In the genomic region with DNA sequence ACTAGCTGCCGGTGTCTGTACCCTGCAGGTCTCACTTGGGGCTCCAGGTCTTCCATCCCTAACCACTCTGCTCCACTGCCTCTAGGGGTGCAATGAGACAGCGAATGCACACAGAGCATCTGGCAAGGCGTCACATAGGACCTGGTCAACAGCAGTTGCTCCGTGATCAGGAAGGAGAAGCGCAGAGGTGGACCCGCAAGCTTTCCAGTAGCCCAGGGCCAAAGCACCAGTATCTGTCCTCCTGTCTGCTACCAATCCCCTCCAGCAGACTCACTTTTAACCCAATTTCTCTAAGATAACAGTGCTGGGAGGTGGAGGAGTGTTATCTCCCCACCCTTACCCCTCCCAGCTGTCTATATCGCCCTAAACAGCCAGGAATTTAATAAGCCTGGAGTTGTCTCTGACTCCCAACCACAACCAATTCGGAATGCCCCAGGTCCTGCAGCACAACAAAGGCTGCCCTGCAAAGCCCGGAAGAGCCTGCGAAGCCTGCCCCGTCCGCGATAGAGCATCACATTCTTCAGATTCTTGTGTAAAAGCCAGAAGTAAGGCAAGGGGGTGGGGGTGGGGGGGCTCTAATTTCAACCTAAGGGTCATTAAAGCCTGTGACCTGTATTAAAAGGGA, we compare ENCODE assay signal across 8 cellular contexts. TPM values are rescaled to one million over a fixed set of nuclear protein-coding genes. Genes with fewer than 3 reads are reported as not detected.
DNase-seq lines count a peak whose midpoint lies in the region; ATAC-seq and TF ChIP-seq lines count a peak whose summit lies in the region.

No MANE protein-coding gene starts in this region.

- H4K20me1 ChIP-seq in DND-41 (ENCODE audit: insufficient read depth, low read length), result peaks cover 91% of the 10 kb centered on the region
- peaks cover 85% of the 10 kb centered on the region for H4K20me1 ChIP-seq in PC-3 (ENCODE audit: low read length)
- peaks cover 98% of the 10 kb centered on the region for H4K20me1 ChIP-seq in MM.1S (ENCODE audit: insufficient read depth, low read length)

- H3K4me3 ChIP-seq in DND-41 (ENCODE audit: low read depth in 1 of 2, low read length in 2 of 2), result no peak overlapping the region
- no peak overlapping the region for H3K4me3 ChIP-seq in PC-3 (ENCODE audit: low read length)
- H3K4me3 ChIP-seq in right lobe of liver, result no peak overlapping the region
- peak overlapping the region in 1 of 2 donors; percentile 4 for H3K4me3 ChIP-seq in uterus
- no peak overlapping the region for H3K4me3 ChIP-seq in MM.1S (ENCODE audit: low read length)

- CTCF ChIA-PET in PC-3 (lab: Charles Lee), result no interaction called here

- BruUV-seq in PC-3 (replicated peaks; lab: Mats Ljungman, UMichigan), result no TSS peak

- TF ChIP-seq CTCF in DND-41 (IDR thresholded peaks at IDR 0.05; ENCODE audit: borderline replicate concordance, extremely low read depth, low read length, poor library complexity, severe bottlenecking), result peak; percentile 9
- TF ChIP-seq CTCF in PC-3 (conservative IDR thresholded peaks at IDR 0.05; ENCODE audit: low read depth, low read length), result peak; percentile 35; the same call in 1 of the 2 replicates
- no peak for TF ChIP-seq CTCF in right lobe of liver (IDR thresholded peaks at IDR 0.05)
- no peak for TF ChIP-seq CTCF in uterus (IDR thresholded peaks at IDR 0.05)
- no peak for TF ChIP-seq CTCF in MM.1S (IDR thresholded peaks at IDR 0.05; ENCODE audit: low read length)

- DNase-seq in DND-41 (no peak), PC-3 (peak; percentile 78), right lobe of liver (no peak), uterus (no peak), MM.1S (no peak), GM19240 (ENCODE audit: insufficient read length, low spot score) (no peak)

- H3K9ac ChIP-seq in DND-41 (ENCODE audit: low read depth, low read length) (no peak overlapping the region), PC-3 (ENCODE audit: low read length) (no peak overlapping the region), MM.1S (ENCODE audit: low read length) (no peak overlapping the region)

- no peak overlapping the region for H3K27ac ChIP-seq in DND-41 (ENCODE audit: low read length)
- peak overlapping the region; percentile 45 for H3K27ac ChIP-seq in PC-3 (ENCODE audit: low read length)
- peak overlapping the region; percentile 56 for H3K27ac ChIP-seq in cingulate gyrus (ENCODE audit: low read depth, low read length)
- peak overlapping the region; percentile 28 to 61 (median 52) for H3K27ac ChIP-seq in right lobe of liver
- H3K27ac ChIP-seq in uterus, result peak overlapping the region; percentile 96 to 98
- H3K27ac ChIP-seq in MM.1S (ENCODE audit: low read length), result no peak overlapping the region

- no peaks in the 10 kb centered on the region for H3K9me2 ChIP-seq in PC-3 (replicated peaks; ENCODE audit: low read length)
- H3K9me2 ChIP-seq in MM.1S (replicated peaks; ENCODE audit: insufficient read depth, low read length), result no peaks in the 10 kb centered on the region

- intact Hi-C loops in PC-3 (cut with micrococcal nuclease) (no loop called here), right lobe of liver (cut with DNase I) (no loop called here), uterus (cut with DNase I; ENCODE audit: low total_unique reads) (no loop called here)

- no peaks in the 10 kb centered on the region for H3K9me3 ChIP-seq in DND-41 (ENCODE audit: insufficient read depth, low read length, severe bottlenecking)
- no peaks in the 10 kb centered on the region for H3K9me3 ChIP-seq in PC-3 (ENCODE audit: low read length)
- no peaks in the 10 kb centered on the region for H3K9me3 ChIP-seq in right lobe of liver
- no peaks in the 10 kb centered on the region for H3K9me3 ChIP-seq in uterus
- no peaks in the 10 kb centered on the region for H3K9me3 ChIP-seq in MM.1S (replicated peaks; ENCODE audit: insufficient read depth, low read length)

- TF ChIP-seq POLR2A in right lobe of liver (IDR thresholded peaks at IDR 0.05) (no peak), uterus (IDR thresholded peaks at IDR 0.05) (no peak)

- H3K27me3 ChIP-seq in DND-41 (ENCODE audit: insufficient read depth, low read length, poor library complexity), result no peaks in the 10 kb centered on the region
- H3K27me3 ChIP-seq in PC-3 (ENCODE audit: low read length), result no peaks in the 10 kb centered on the region
- no peaks in the 10 kb centered on the region for H3K27me3 ChIP-seq in right lobe of liver
- H3K27me3 ChIP-seq in uterus, result no peaks in the 10 kb centered on the region
- H3K27me3 ChIP-seq in MM.1S (replicated peaks; ENCODE audit: insufficient read depth, low read length), result no peaks in the 10 kb centered on the region

- H3K36me3 ChIP-seq in DND-41 (ENCODE audit: insufficient read depth, low read length) (peaks cover 47% of the 10 kb centered on the region), PC-3 (ENCODE audit: low read depth, low read length) (peaks cover 9% of the 10 kb centered on the region; the same call in 1 of the 2 replicates), right lobe of liver (no peaks in the 10 kb centered on the region), uterus (no peaks in the 10 kb centered on the region), MM.1S (replicated peaks; ENCODE audit: insufficient read depth, low read length) (peaks cover 17% of the 10 kb centered on the region)

- no peaks in the 10 kb centered on the region for H3F3A ChIP-seq in PC-3 (ENCODE audit: low read length, unreplicated experiment)
- H3F3A ChIP-seq in MM.1S (ENCODE audit: insufficient read depth, low read length), result peaks cover 9% of the 10 kb centered on the region

- ATAC-seq in DND-41 (ENCODE audit: insufficient read depth, low read depth) (no peak), PC-3 (peak; percentile 60), right lobe of liver (peak in 1 of 4 donors; percentile 11), GM19023 (IDR thresholded peaks at IDR 0.05; ENCODE audit: unreplicated experiment) (no peak)

- peaks cover 48% of the 10 kb centered on the region for H3K4me1 ChIP-seq in DND-41 (ENCODE audit: insufficient read depth, low read length)
- H3K4me1 ChIP-seq in PC-3 (ENCODE audit: insufficient read depth, low read length), result peaks cover 97% of the 10 kb centered on the region
- H3K4me1 ChIP-seq in right lobe of liver, result peaks cover 0 to 97% (median 50%) of the 10 kb centered on the region in 4 donors
- peaks cover 42 to 71% of the 10 kb centered on the region in 2 donors for H3K4me1 ChIP-seq in uterus
- H3K4me1 ChIP-seq in MM.1S (ENCODE audit: low read length), result peaks cover 66% of the 10 kb centered on the region

- H3K4me2 ChIP-seq in DND-41 (ENCODE audit: insufficient read depth, low read length) (no peak overlapping the region), PC-3 (ENCODE audit: low read length) (peak overlapping the region; percentile 52), MM.1S (ENCODE audit: low read depth, low read length) (no peak overlapping the region)

- WGBS in right lobe of liver (ENCODE audit: insufficient coverage, low coverage, low lambda C conversion rate, missing lambda C conversion rate), result 14% methylated on average over 7 of the region's 13 CpGs

- H2AFZ ChIP-seq in DND-41 (ENCODE audit: low read depth, low read length) (no peak overlapping the region), PC-3 (ENCODE audit: low read length) (no peak overlapping the region), MM.1S (ENCODE audit: low read length) (no peak overlapping the region)

- H3K79me2 ChIP-seq in DND-41 (ENCODE audit: insufficient read depth, low read length), result peaks cover 100% of the 10 kb centered on the region
- H3K79me2 ChIP-seq in PC-3 (ENCODE audit: low read length), result peaks cover 100% of the 10 kb centered on the region
- peaks cover 100% of the 10 kb centered on the region for H3K79me2 ChIP-seq in MM.1S (ENCODE audit: low read length)

- POLR2A ChIA-PET in PC-3 (lab: Charles Lee; ENCODE audit: unreplicated experiment), result no interaction called here

RNA-seq across cellular contexts. Expression of gene MYH9, which starts 19.3 kb away (rescaled TPM):
- 357 and 546 TPM in 2 replicates for total RNA-seq in PC-3 (2014; rRNA removed)
- total RNA-seq in right lobe of liver, result 100 to 1,000 TPM; 168 to 435 (median 222) TPM
- total RNA-seq in uterus, result 1,000 to 10,000 TPM in 1 of 4 donors, 100 to 1,000 TPM in 3; 215 to 1,171 (median 400) TPM

Comparison
In these comparisons a context has a peak if more than half of its experiments do, and no peak if none do; other contexts are left out.
1. H3K27ac ChIP-seq: peak in PC-3 (single experiment), cingulate gyrus (single experiment), right lobe of liver (3 of 3) and uterus (2 of 2); none in DND-41 (single experiment) and MM.1S (single experiment).
2. CTCF ChIP-seq: peak in DND-41 (single experiment) and PC-3 (single experiment); none in right lobe of liver (0 of 4), uterus (0 of 4) and MM.1S (single experiment).